Comparison of ENCODE assay signal across 9 cellular contexts in the genomic region with DNA sequence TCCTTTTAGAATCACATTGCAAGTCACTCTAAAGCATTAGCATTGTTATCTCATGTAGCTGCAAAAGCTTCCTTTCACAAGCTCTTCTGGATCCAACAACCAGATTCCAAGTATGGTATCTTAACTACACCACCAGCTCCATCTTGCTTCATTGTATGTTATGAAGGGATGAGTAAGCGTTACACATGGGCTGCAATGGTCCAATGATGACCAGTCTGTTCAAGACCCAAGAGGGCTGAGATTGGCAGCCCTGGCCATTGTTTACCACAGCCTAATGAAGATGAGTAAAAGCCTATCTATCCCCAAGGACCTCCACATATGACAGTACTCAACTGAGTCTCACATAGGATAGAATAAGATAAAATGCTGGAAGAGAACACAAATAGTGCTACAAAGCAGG. TPM values are rescaled to one million over a fixed set of nuclear protein-coding genes. Genes with fewer than 3 reads are reported as not detected.
DNase-seq lines count a peak whose midpoint lies in the region; ATAC-seq and TF ChIP-seq lines count a peak whose summit lies in the region.
"Had no signal": no experiment of that assay in that cellular context is flagged by ENCODE, and none has a peak within 500 bp of the region (broad histone marks: within the 10 kb centered on the region; RNA-seq: fewer than 3 reads in every experiment).

No MANE protein-coding gene starts in this region.

- peaks cover 78% of the 10 kb centered on the region for H3K79me2 ChIP-seq in mammary epithelial cell (ENCODE audit: insufficient read depth, low read length)

- H3K4me1 Mint-ChIP-seq in MCF 10A (ENCODE audit: insufficient read depth, unreplicated experiment): peaks cover 61% of the 10 kb centered on the region
- peaks cover 58% of the 10 kb centered on the region for H3K4me1 Mint-ChIP-seq in activated naive CD8-positive, alpha-beta T cell treated with anti-CD3 and anti-CD28 coated beads for 36 hours

- BruUV-seq in MCF 10A (replicated peaks; lab: Mats Ljungman, UMichigan) (no TSS peak), mammary epithelial cell (replicated peaks; lab: Mats Ljungman, UMichigan) (no TSS peak)

- H3K27ac ChIP-seq in mammary epithelial cell (ENCODE audit: insufficient read depth, low read depth, low read length) (no peak overlapping the region), layer of hippocampus (ENCODE audit: low read depth, low read length) (peak overlapping the region; percentile 60), thoracic aorta (no peak overlapping the region)

- peak overlapping the region; percentile 37 for H3K4me3 Mint-ChIP-seq in MCF 10A (ENCODE audit: unreplicated experiment)
- peak overlapping the region; percentile 98 for H3K4me3 Mint-ChIP-seq in activated naive CD8-positive, alpha-beta T cell treated with anti-CD3 and anti-CD28 coated beads for 36 hours
- H3K4me3 Mint-ChIP-seq: HFFc6 had no signal

- H3K27me3 ChIP-seq in mammary epithelial cell (ENCODE audit: insufficient read depth, low read length) (no peaks in the 10 kb centered on the region), layer of hippocampus (ENCODE audit: control insufficient read depth, insufficient read depth, low read length) (no peaks in the 10 kb centered on the region), thoracic aorta (replicated peaks; ENCODE audit: insufficient read depth) (no peaks in the 10 kb centered on the region)

- H3K36me3 ChIP-seq in mammary epithelial cell (ENCODE audit: insufficient read depth, low read length) (no peaks in the 10 kb centered on the region), thoracic aorta (no peaks in the 10 kb centered on the region)

- no peak for ATAC-seq in thoracic aorta (ENCODE audit: insufficient number of reproducible peaks, low FRiP score, low read depth)

- H3K9ac ChIP-seq in mammary epithelial cell (ENCODE audit: insufficient read depth, low read length): no peak overlapping the region

- peak overlapping the region; percentile 88 for H3K27ac Mint-ChIP-seq in MCF 10A (ENCODE audit: low read depth, unreplicated experiment)
- H3K27ac Mint-ChIP-seq in activated naive CD8-positive, alpha-beta T cell treated with anti-CD3 and anti-CD28 coated beads for 36 hours: peak overlapping the region; percentile 90
- H3K27ac Mint-ChIP-seq: HFFc6 had no signal

- WGBS in mammary epithelial cell (ENCODE audit: low coverage, missing lambda C conversion rate): 100% methylated on average over 1 of the region's 1 CpG

- in situ Hi-C loops in mammary epithelial cell (cut with MboI; ENCODE audit: low sequenced_read_pairs in 2 of 2): no loop called here

- DNase-seq in MCF 10A (ENCODE audit: unreplicated experiment): no peak
- no peak for DNase-seq in mammary epithelial cell
- DNase-seq in activated naive CD8-positive, alpha-beta T cell treated with anti-CD3 and anti-CD28 coated beads for 36 hours: no peak
- no peak for DNase-seq in thoracic aorta (ENCODE audit: low spot score)
- no peak for DNase-seq in DMS79 (lab: John Stamatoyannopoulos, UW)
- DNase-seq in NCI-H226: no peak
- no peak for DNase-seq in activated effector memory CD4-positive, alpha-beta T cell treated with Interleukin-2 at 50 U/mL for 16 hours
- DNase-seq: HFFc6 had no signal

- no peaks in the 10 kb centered on the region for H3K27me3 Mint-ChIP-seq in MCF 10A (ENCODE audit: insufficient read depth, unreplicated experiment)
- no peaks in the 10 kb centered on the region for H3K27me3 Mint-ChIP-seq in activated naive CD8-positive, alpha-beta T cell treated with anti-CD3 and anti-CD28 coated beads for 36 hours

- H3K4me2 ChIP-seq in mammary epithelial cell (ENCODE audit: insufficient read depth, low read depth, low read length): no peak overlapping the region

- TF ChIP-seq CTCF in MCF 10A (IDR thresholded peaks at IDR 0.05; ENCODE audit: unreplicated experiment): no peak
- no peak for TF ChIP-seq CTCF in mammary epithelial cell (conservative IDR thresholded peaks at IDR 0.05 in 1 of 2, IDR thresholded peaks at IDR 0.05 in 1 of 2; ENCODE audit: extremely low read depth in 1 of 2, insufficient read depth in 1 of 2, low read depth in 1 of 2, low read length in 2 of 2)
- no peak for TF ChIP-seq CTCF in thoracic aorta (IDR thresholded peaks at IDR 0.05)

- H4K20me1 ChIP-seq in mammary epithelial cell (ENCODE audit: insufficient read depth, low read length): no peaks in the 10 kb centered on the region

- CTCF ChIA-PET in MCF 10A (lab: Yijun Ruan, JAX) (interaction anchor here (1.3 to 1.8 kb wide), 2 partner anchors 51 to 110 kb away, joined by 3 to 8 read pairs; a partner anchor contains a TSS), mammary epithelial cell (lab: Charles Lee; ENCODE audit: low non-redundant PET) (no interaction called here)

- POLR2A ChIA-PET in MCF 10A (lab: Yijun Ruan, JAX): interaction anchor here (0.5 to 1.8 kb wide), 9 partner anchors 9 to 258 kb away, joined by 3 to 7 read pairs (median 5); a partner anchor contains a TSS

- no peaks in the 10 kb centered on the region for H3K9me3 Mint-ChIP-seq in MCF 10A (ENCODE audit: unreplicated experiment)
- no peaks in the 10 kb centered on the region for H3K9me3 Mint-ChIP-seq in activated naive CD8-positive, alpha-beta T cell treated with anti-CD3 and anti-CD28 coated beads for 36 hours
- H3K9me3 Mint-ChIP-seq: HFFc6 had no signal

- H3K36me3 Mint-ChIP-seq in MCF 10A (ENCODE audit: insufficient read depth, unreplicated experiment): peaks cover 33% of the 10 kb centered on the region
- H3K36me3 Mint-ChIP-seq in activated naive CD8-positive, alpha-beta T cell treated with anti-CD3 and anti-CD28 coated beads for 36 hours: peaks cover 70% of the 10 kb centered on the region

- peaks cover 60% of the 10 kb centered on the region for H3K4me1 ChIP-seq in mammary epithelial cell (ENCODE audit: insufficient read depth, low read length)
- peaks cover 68 to 83% of the 10 kb centered on the region in 2 donors for H3K4me1 ChIP-seq in thoracic aorta (ENCODE audit: control insufficient read depth in 1 of 2, low read depth in 2 of 2)

- intact Hi-C loops in MCF 10A (cut with micrococcal nuclease) (no loop called here), mammary epithelial cell (cut with micrococcal nuclease) (no loop called here)

- H3K4me3 ChIP-seq in mammary epithelial cell (replicated peaks in 1 of 3; ENCODE audit: insufficient read depth in 1 of 3, low read depth in 2 of 3, low read length in 3 of 3) (no peak overlapping the region), thoracic aorta (peak overlapping the region; percentile 97)

- H3K9me3 ChIP-seq in mammary epithelial cell (replicated peaks; ENCODE audit: insufficient read depth, low read length) (no peaks in the 10 kb centered on the region), thoracic aorta (no peaks in the 10 kb centered on the region)

- H2AFZ ChIP-seq in mammary epithelial cell (ENCODE audit: low read depth, low read length): no peak overlapping the region

- dilution Hi-C loops in mammary epithelial cell (cut with HindIII; ENCODE audit: low sequenced_read_pairs): no loop called here

RNA-seq across cellular contexts. Expression of a gene that starts 6.3 kb away (rescaled TPM):
- total RNA-seq in MCF 10A (2022) (69.2 and 70.1 TPM in 2 replicates), mammary epithelial cell (100 to 1,000 TPM in 1 of 2 donors, 10 to 100 TPM in 1; 77.3 to 114 TPM), thoracic aorta (100 to 1,000 TPM; 165 to 315 TPM)
- 20.6 TPM for polyA plus RNA-seq in mammary epithelial cell
- 64.2 TPM for polyA minus RNA-seq in mammary epithelial cell
- total RNA-seq in activated naive CD8-positive, alpha-beta T cell treated with anti-CD3 and anti-CD28 coated beads for 36 hours: 100 to 1,000 TPM; 190 to 198 TPM

RNA-seq across cellular contexts. Expression of a gene that starts 50.5 kb away (rescaled TPM):
- 78.0 and 94.9 TPM in 2 replicates for total RNA-seq in MCF 10A (2022)
- total RNA-seq in mammary epithelial cell: 10 to 100 TPM; 23.7 to 84.9 TPM
- 69.3 TPM for polyA plus RNA-seq in mammary epithelial cell
- 17.2 TPM for polyA minus RNA-seq in mammary epithelial cell
- 100 to 1,000 TPM; 139 to 146 TPM for total RNA-seq in activated naive CD8-positive, alpha-beta T cell treated with anti-CD3 and anti-CD28 coated beads for 36 hours
- total RNA-seq in thoracic aorta: 10 to 100 TPM; 28.1 to 32.1 TPM

RNA-seq across cellular contexts. Expression of a gene that starts 50.8 kb away (rescaled TPM):
- total RNA-seq in MCF 10A (2022): 13.7 and 13.9 TPM in 2 replicates
- total RNA-seq in mammary epithelial cell: 10 to 100 TPM; 15.0 to 15.2 TPM
- polyA plus RNA-seq in mammary epithelial cell: 3.3 TPM
- 17.1 TPM for polyA minus RNA-seq in mammary epithelial cell
- total RNA-seq in activated naive CD8-positive, alpha-beta T cell treated with anti-CD3 and anti-CD28 coated beads for 36 hours: 10 to 100 TPM; 22.6 to 25.3 TPM
- 10 to 100 TPM; 15.3 to 25.0 TPM for total RNA-seq in thoracic aorta
